Comparison of ENCODE assay signal across 8 cellular contexts in the genomic region with DNA sequence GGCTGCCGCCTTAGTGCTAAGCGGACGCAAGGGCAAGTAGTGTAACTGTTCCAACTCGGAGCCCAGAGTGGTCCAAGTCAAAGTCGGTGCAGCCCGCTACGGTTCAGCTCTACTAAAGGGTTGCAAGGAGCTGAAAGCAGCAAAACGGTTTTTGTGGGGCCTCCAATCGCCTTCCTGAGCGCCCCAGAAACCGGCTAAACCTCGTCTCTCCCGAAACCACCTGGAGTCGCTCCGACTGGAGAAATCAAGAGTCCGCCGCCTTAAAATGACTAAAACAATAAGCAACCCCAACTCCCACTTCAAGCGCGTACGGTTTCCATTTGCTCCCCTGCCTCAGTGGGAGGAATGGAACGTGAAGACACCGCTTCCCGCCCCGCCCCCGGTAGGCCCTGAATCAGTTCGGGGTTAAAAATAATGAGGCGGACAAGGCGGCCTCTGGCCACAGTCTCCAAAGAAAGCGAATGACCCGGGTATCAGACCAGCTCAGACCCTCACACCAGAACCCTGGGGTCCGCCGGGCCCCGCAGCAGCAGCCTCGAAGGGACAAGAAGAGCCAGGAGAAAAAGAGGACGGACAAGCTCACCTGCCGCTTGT. TPM values are rescaled to one million over a fixed set of nuclear protein-coding genes. Genes with fewer than 3 reads are reported as not detected.
A peak's percentile ranks its signal among the peaks of the same experiment; 100 is the strongest.
DNase-seq lines count a peak whose midpoint lies in the region; ATAC-seq and TF ChIP-seq lines count a peak whose summit lies in the region.

No MANE protein-coding gene starts in this region.

- H3K27ac ChIP-seq in DOHH2 (ENCODE audit: low read depth, low read length): peak overlapping the region; percentile 49
- peak overlapping the region; percentile 44; the same call in 1 of the 2 replicates for H3K27ac ChIP-seq in SJSA1
- H3K27ac ChIP-seq in left lung: peak overlapping the region; percentile 92 to 96

- DNase-seq in SJSA1 (ENCODE audit: low read depth in 1 of 2, low spot score in 2 of 2) (peak in 1 of 2 experiments; percentile 49), cardiac fibroblast (ENCODE audit: low read depth in 2 of 2) (peak; percentile 33 to 40), left lung (peak; percentile 45 to 71)
- peak; percentile 53 for DNase-seq in stimulated activated CD4-positive, alpha-beta T cell treated with anti-CD3 and anti-CD28 coated beads, Interleukin-4, amount 100 ng/mL, for 1 hour

- no peaks in the 10 kb centered on the region for H3K9me2 ChIP-seq in DOHH2 (replicated peaks; ENCODE audit: control insufficient read depth, low read length)

- peaks cover 13% of the 10 kb centered on the region for H3K36me3 ChIP-seq in DOHH2 (ENCODE audit: control insufficient read depth, low read length)
- peaks cover 13% of the 10 kb centered on the region for H3K36me3 ChIP-seq in SJSA1
- peaks cover 0 to 22% of the 10 kb centered on the region in 2 donors for H3K36me3 ChIP-seq in left lung

- ATAC-seq in HG02588 (IDR thresholded peaks at IDR 0.05; ENCODE audit: unreplicated experiment) (peak; percentile 4), left lung (peak; percentile 14), GM19452 (IDR thresholded peaks at IDR 0.05; ENCODE audit: unreplicated experiment) (no peak), GM18867 (IDR thresholded peaks at IDR 0.05; ENCODE audit: unreplicated experiment) (no peak)

- TF ChIP-seq CTCF in DOHH2 (IDR thresholded peaks at IDR 0.05; ENCODE audit: low read depth, low read length, poor library complexity, severe bottlenecking): no peak
- TF ChIP-seq CTCF in cardiac fibroblast (IDR thresholded peaks at IDR 0.05; ENCODE audit: low read depth, low read length): no peak
- TF ChIP-seq CTCF in left lung (IDR thresholded peaks at IDR 0.05): no peak

- peaks cover 7% of the 10 kb centered on the region; the same call in 1 of the 2 replicates for H4K20me1 ChIP-seq in DOHH2 (ENCODE audit: control insufficient read depth, insufficient read depth, low read depth, low read length)

- peaks cover 4% of the 10 kb centered on the region; the same call in 1 of the 2 replicates for H3F3A ChIP-seq in DOHH2 (ENCODE audit: control insufficient read depth, insufficient read depth)

- H3K27me3 ChIP-seq in DOHH2 (ENCODE audit: control insufficient read depth, low read length) (no peaks in the 10 kb centered on the region), SJSA1 (replicated peaks) (no peaks in the 10 kb centered on the region), left lung (no peaks in the 10 kb centered on the region)

- H3K4me1 ChIP-seq in DOHH2 (ENCODE audit: control insufficient read depth, low read length): peaks cover 22% of the 10 kb centered on the region
- peaks cover 6% of the 10 kb centered on the region; the same call in 1 of the 2 replicates for H3K4me1 ChIP-seq in SJSA1 (replicated peaks)
- H3K4me1 ChIP-seq in left lung: peaks cover 7 to 58% of the 10 kb centered on the region in 2 donors

- intact Hi-C loops in left lung (cut with DNase I): no loop called here

- H3K4me2 ChIP-seq in DOHH2 (ENCODE audit: low read length): peak overlapping the region; percentile 74

- H3K4me3 ChIP-seq in DOHH2 (ENCODE audit: low read length) (peak overlapping the region; percentile 95), SJSA1 (peak overlapping the region; percentile 83), cardiac fibroblast (replicated peaks in 1 of 2; ENCODE audit: low read depth in 2 of 2, low read length in 2 of 2) (peak overlapping the region; percentile 82 to 89), left lung (peak overlapping the region; percentile 71 to 89)

- H3K9me3 ChIP-seq in DOHH2 (ENCODE audit: control insufficient read depth, insufficient read depth, low read length) (no peaks in the 10 kb centered on the region), SJSA1 (replicated peaks) (no peaks in the 10 kb centered on the region), left lung (no peaks in the 10 kb centered on the region)

- H3K79me2 ChIP-seq in DOHH2 (ENCODE audit: control insufficient read depth, low read length): peaks cover 52% of the 10 kb centered on the region

RNA-seq across cellular contexts. Expression of gene SEC11A, which starts 0.4 kb away (rescaled TPM):
- 265 and 320 TPM in 2 replicates for total RNA-seq in SJSA1 (2014; rRNA removed; shearing (Covaris generic))
- total RNA-seq in left lung: 100 to 1,000 TPM; 159 to 160 TPM

RNA-seq across cellular contexts. Expression of gene ZNF592, which starts 32.9 kb away (rescaled TPM):
- 7.9 and 10.4 TPM in 2 replicates for total RNA-seq in SJSA1 (2014; rRNA removed; shearing (Covaris generic))
- total RNA-seq in left lung: 10 to 100 TPM; 24.4 to 31.9 TPM

RNA-seq across cellular contexts. Expression of gene NMB, which starts 57.5 kb away (rescaled TPM):
- 1.7 TPM in 1 of 2 replicates, not detected in the other for total RNA-seq in SJSA1 (2014; rRNA removed; shearing (Covaris generic))
- 1 to 10 TPM; 4.6 to 6.6 TPM for total RNA-seq in left lung

Comparison
In these comparisons a context has a peak if more than half of its experiments do, and no peak if none do; other contexts are left out.
1. H3K27ac ChIP-seq: peak in every context shown above with its lines; median percentile 94 in left lung; 49 in DOHH2; 44 in SJSA1.
2. ATAC-seq: peak in HG02588 (single experiment) and left lung (single experiment); none in GM19452 (single experiment) and GM18867 (single experiment).
3. Peak in every context shown above with its lines, with median percentiles within 50 percentile points of each other: H3K4me3 ChIP-seq.